In the genomic region with DNA sequence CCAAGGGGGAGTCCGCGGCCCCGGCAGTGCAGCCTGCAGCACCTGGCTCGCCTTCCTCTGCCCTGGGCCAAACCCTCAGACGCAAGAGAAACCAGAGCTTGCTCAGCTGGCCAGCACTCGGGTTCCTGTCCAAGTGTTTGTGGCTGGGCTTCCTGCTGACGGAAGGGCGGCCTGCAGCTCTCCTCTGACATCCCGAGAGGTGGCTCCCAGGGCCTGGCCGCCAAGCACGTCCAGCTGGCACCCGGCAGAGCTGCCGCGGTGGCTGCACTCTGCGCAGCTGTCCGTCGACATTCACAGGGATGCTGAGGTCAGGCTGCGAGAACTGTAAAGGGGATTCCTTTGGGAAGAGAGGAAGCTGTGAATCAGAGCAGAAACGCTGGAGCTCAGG, we compare ENCODE assay signal across 8 cellular contexts.
DNase-seq lines count a peak whose midpoint lies in the region; TF ChIP-seq lines count a peak whose summit lies in the region.

No MANE protein-coding gene starts in this region.

- peak overlapping the region; percentile 70 for H3K27ac ChIP-seq in SJCRH30

- H3K4me3 Mint-ChIP-seq in activated naive CD4-positive, alpha-beta T cell treated with anti-CD3 and anti-CD28 coated beads for 36 hours = no peak overlapping the region

- no peak overlapping the region for H3K27ac Mint-ChIP-seq in activated naive CD4-positive, alpha-beta T cell treated with anti-CD3 and anti-CD28 coated beads for 36 hours

- H3K9me3 ChIP-seq in SJCRH30 (replicated peaks) = no peaks in the 10 kb centered on the region

- H3K4me1 Mint-ChIP-seq in activated naive CD4-positive, alpha-beta T cell treated with anti-CD3 and anti-CD28 coated beads for 36 hours (ENCODE audit: low read depth) = peaks cover 3% of the 10 kb centered on the region

- H3K36me3 ChIP-seq in SJCRH30 = no peaks in the 10 kb centered on the region

- peaks cover under 1% of the 10 kb centered on the region for H3K27me3 Mint-ChIP-seq in activated naive CD4-positive, alpha-beta T cell treated with anti-CD3 and anti-CD28 coated beads for 36 hours (ENCODE audit: low read depth)

- no peak for TF ChIP-seq CTCF in foreskin fibroblast (IDR thresholded peaks at IDR 0.05; ENCODE audit: low read depth, low read length)

- no peaks in the 10 kb centered on the region for H3K36me3 Mint-ChIP-seq in activated naive CD4-positive, alpha-beta T cell treated with anti-CD3 and anti-CD28 coated beads for 36 hours (ENCODE audit: low read depth)

- DNase-seq in DMS79 (lab: John Stamatoyannopoulos, UW) (peak; percentile 69), SJCRH30 (peak; percentile 92), foreskin fibroblast (peak; percentile 60 to 78), posterior cingulate gyrus (peak in 8 of 10 donors; percentile 36 to 92 (median 54)), cerebellar nuclear complex (lab: John Stamatoyannopoulos, UW) (no peak), NOMO-1 (lab: John Stamatoyannopoulos, UW; ENCODE audit: unreplicated experiment in 2 of 2) (no peak)
- DNase-seq in activated naive CD4-positive, alpha-beta T cell treated with anti-CD3 and anti-CD28 coated beads for 36 hours = no peak
- no peak for DNase-seq in activated CD4-positive, CD25-positive, alpha-beta regulatory T cell (lab: John Stamatoyannopoulos, UW)

- intact Hi-C loops in posterior cingulate gyrus (cut with DNase I) = no loop called here
- intact Hi-C loops in activated naive CD4-positive, alpha-beta T cell treated with anti-CD3 and anti-CD28 coated beads for 36 hours (cut with micrococcal nuclease) = no loop called here

- H3K9me3 Mint-ChIP-seq in activated naive CD4-positive, alpha-beta T cell treated with anti-CD3 and anti-CD28 coated beads for 36 hours = no peaks in the 10 kb centered on the region

- CTCF ChIA-PET in activated naive CD4-positive, alpha-beta T cell treated with anti-CD3 and anti-CD28 coated beads for 36 hours (lab: Charles Lee) = no interaction called here

- peaks cover 12% of the 10 kb centered on the region for H3K4me1 ChIP-seq in SJCRH30

- no peaks in the 10 kb centered on the region for H3K27me3 ChIP-seq in SJCRH30

- H3K4me3 ChIP-seq in SJCRH30 (0 out of 2 replicates have a peak overlapping the region, but pooled peaks have one; percentile 9), foreskin fibroblast (ENCODE audit: low read depth in 1 of 2, low read length in 2 of 2) (no peak overlapping the region)

Comparison
In these comparisons a context has a peak if more than half of its experiments do, and no peak if none do; other contexts are left out.
1. DNase-seq: peak in DMS79 (single experiment), SJCRH30 (2 of 2), foreskin fibroblast (2 of 2) and posterior cingulate gyrus (8 of 10); none in cerebellar nuclear complex (0 of 2), activated naive CD4-positive, alpha-beta T cell treated with anti-CD3 and anti-CD28 coated beads for 36 hours (single experiment), activated CD4-positive, CD25-positive, alpha-beta regulatory T cell (0 of 4) and NOMO-1 (0 of 2).